In the genomic region with DNA sequence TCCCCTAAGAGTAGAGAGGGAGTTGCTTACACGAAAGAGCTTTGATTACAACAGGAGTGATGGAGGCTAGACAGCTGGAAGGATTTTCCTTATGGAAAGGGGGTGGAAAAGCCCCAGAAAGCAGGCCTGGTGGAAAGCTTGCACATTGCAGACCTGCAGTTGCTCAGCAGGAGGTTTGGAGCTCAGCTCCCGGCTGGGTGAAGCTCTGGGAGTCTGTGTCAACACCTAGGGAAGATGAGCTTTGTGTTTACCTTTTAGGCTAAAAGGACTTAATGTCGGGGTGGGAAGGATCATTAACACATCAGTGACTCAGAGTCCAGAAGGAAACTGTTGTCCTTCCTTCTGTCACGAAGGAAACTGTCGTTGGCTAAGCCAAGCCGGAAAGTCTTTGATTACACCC, we compare ENCODE assay signal across 15 cellular contexts. TPM values are rescaled to one million over a fixed set of nuclear protein-coding genes. Genes with fewer than 3 reads are reported as not detected.
DNase-seq lines count a peak whose midpoint lies in the region; ATAC-seq, FAIRE-seq and TF ChIP-seq lines count a peak whose summit lies in the region.
"Had no signal": no experiment of that assay in that cellular context is flagged by ENCODE, and none has a peak within 500 bp of the region (broad histone marks: within the 10 kb centered on the region; RNA-seq: fewer than 3 reads in every experiment).

No MANE protein-coding gene starts in this region.

- H3K4me1 ChIP-seq in H9 (ENCODE audit: insufficient read depth, low read length) (peaks cover 6% of the 10 kb centered on the region; the same call in 1 of the 2 replicates), stomach (peaks cover 5 to 15% (median 9%) of the 10 kb centered on the region in 4 donors)
- H3K4me1 ChIP-seq: parathyroid adenoma, upper lobe of right lung had no signal

- no peak overlapping the region for H3K9ac ChIP-seq in H9 (ENCODE audit: extremely low read depth, insufficient read length, low read length)
- H3K9ac ChIP-seq: parathyroid adenoma had no signal

- H3K27ac ChIP-seq in H9 (ENCODE audit: insufficient read length, low read depth, low read length) (no peak overlapping the region), stomach (no peak overlapping the region)
- no peak overlapping the region for H3K27ac ChIP-seq in CD4-positive, alpha-beta T cell (ENCODE audit: low read depth, low read length)
- H3K27ac ChIP-seq: HL-60, parathyroid adenoma, upper lobe of right lung had no signal

- H3K4me2 ChIP-seq in H9 (ENCODE audit: insufficient read depth, insufficient read length, low read length): no peak overlapping the region

- H3K27me3 ChIP-seq in H9 (ENCODE audit: insufficient read depth, low read length) (no peaks in the 10 kb centered on the region), stomach (no peaks in the 10 kb centered on the region)
- H3K27me3 ChIP-seq in CD4-positive, alpha-beta T cell (ENCODE audit: control insufficient read depth, insufficient read depth, low read length): no peaks in the 10 kb centered on the region
- H3K27me3 ChIP-seq: upper lobe of right lung had no signal

- no peaks in the 10 kb centered on the region for H3K79me2 ChIP-seq in H9 (ENCODE audit: insufficient read depth, low read length)
- H3K79me2 ChIP-seq: parathyroid adenoma had no signal

- no peak for TF ChIP-seq EP300 in stomach (IDR thresholded peaks at IDR 0.05)

- no peak overlapping the region for H3K18ac ChIP-seq in H9 (ENCODE audit: insufficient read length, low read depth, low read length)

- no peak overlapping the region for H2BK15ac ChIP-seq in H9 (ENCODE audit: low read depth, low read length)

- H3K9me3 Mint-ChIP-seq in H9 (no peaks in the 10 kb centered on the region), WTC11 (no peaks in the 10 kb centered on the region)
- H3K9me3 Mint-ChIP-seq in CD4-positive, alpha-beta T cell: no peaks in the 10 kb centered on the region
- H3K9me3 Mint-ChIP-seq: activated T-cell treated with anti-CD3 and anti-CD28 coated beads, Interleukin-2, amount 50 U/mL, for 24 hours had no signal

- H2AK5ac ChIP-seq in H9 (ENCODE audit: insufficient read length, low read length): no peak overlapping the region

- no peak overlapping the region for H3K23ac ChIP-seq in H9 (ENCODE audit: insufficient read length, low read depth, low read length)

- ATAC-seq in WTC11: peak; percentile 10
- no peak for ATAC-seq in CD4-positive, alpha-beta T cell (ENCODE audit: poor library complexity)
- ATAC-seq: upper lobe of right lung had no signal

- H3K27me3 Mint-ChIP-seq in H9 (ENCODE audit: low read depth) (peaks cover 1% of the 10 kb centered on the region; the same call in 1 of the 2 replicates), WTC11 (ENCODE audit: low read depth) (no peaks in the 10 kb centered on the region)
- no peaks in the 10 kb centered on the region for H3K27me3 Mint-ChIP-seq in CD4-positive, alpha-beta T cell

- in situ Hi-C loops in Caki2 (cut with HindIII; ENCODE audit: low pct_unique_long_range_greater_than_20kb, low sequenced_read_pairs): no loop called here

- H3K14ac ChIP-seq in H9 (ENCODE audit: insufficient read depth, low read length): no peak overlapping the region

- no peaks in the 10 kb centered on the region for H3K79me1 ChIP-seq in H9 (ENCODE audit: insufficient read depth, low read depth, low read length, poor library complexity, severe bottlenecking)

- POLR2A ChIA-PET in WTC11 (lab: Charles Lee): no interaction called here
- POLR2A ChIA-PET in CD4-positive, alpha-beta T cell (lab: Charles Lee): interaction anchor here (0.6 to 1.1 kb wide), 2 partner anchors 30 to 194 kb away, joined by 3 to 4 read pairs; no protein-coding TSS in a partner anchor

- H4K5ac ChIP-seq in H9 (ENCODE audit: insufficient read length, low read depth, low read length): no peak overlapping the region

- no peak for FAIRE-seq in GM19239 (lab: Jason Lieb, UNC)

- H2BK120ac ChIP-seq in H9 (ENCODE audit: low read depth, low read length, poor library complexity, severe bottlenecking): no peak overlapping the region

- H3K9me3 ChIP-seq in H9 (ENCODE audit: control insufficient read depth, low read depth, low read length) (no peaks in the 10 kb centered on the region), stomach (no peaks in the 10 kb centered on the region)
- no peaks in the 10 kb centered on the region for H3K9me3 ChIP-seq in CD4-positive, alpha-beta T cell (ENCODE audit: control insufficient read depth, low read length)
- H3K9me3 ChIP-seq: upper lobe of right lung had no signal

- H2AFZ ChIP-seq in H9 (ENCODE audit: low read length): no peak overlapping the region
- H2AFZ ChIP-seq: parathyroid adenoma had no signal

- H3K4me3 Mint-ChIP-seq in H9 (no peak overlapping the region), WTC11 (no peak overlapping the region)
- no peak overlapping the region for H3K4me3 Mint-ChIP-seq in CD4-positive, alpha-beta T cell
- H3K4me3 Mint-ChIP-seq: activated T-cell treated with anti-CD3 and anti-CD28 coated beads, Interleukin-2, amount 50 U/mL, for 24 hours had no signal

- DNase-seq in Caki2 (ENCODE audit: low read depth): peak; percentile 80
- peak; percentile 61 for DNase-seq in H9
- DNase-seq in WTC11 (ENCODE audit: low spot score): peak; percentile 39
- peak; percentile 66 for DNase-seq in kidney glomerular epithelial cell (lab: John Stamatoyannopoulos, UW)
- no peak for DNase-seq in stomach
- DNase-seq in erythroblast (lab: John Stamatoyannopoulos, UW): no peak
- DNase-seq in GM19239 (ENCODE audit: insufficient read length, low spot score): no peak
- no peak for DNase-seq in CD4-positive, alpha-beta T cell
- DNase-seq: activated CD4-positive, CD25-positive, alpha-beta regulatory T cell treated with anti-CD3 and anti-CD28 coated beads, Interleukin-2, amount 50 U/mL, for 72 hours; activated T-cell treated with anti-CD3 and anti-CD28 coated beads, Interleukin-2, amount 50 U/mL, for 24 hours; amniotic stem cell; Calu3; upper lobe of right lung had no signal

- CTCF ChIA-PET in WTC11 (lab: Charles Lee): interaction anchor here (0.6 to 6.6 kb wide), 12 partner anchors 10 to 168 kb away, joined by 3 to 114 read pairs (median 4); no protein-coding TSS in a partner anchor
- CTCF ChIA-PET in CD4-positive, alpha-beta T cell (lab: Charles Lee): interaction anchor here (0.6 to 1.2 kb wide), 2 partner anchors 58 to 1981 kb away, joined by 3 read pairs; no protein-coding TSS in a partner anchor

- no peak overlapping the region for H4K8ac ChIP-seq in H9 (replicated peaks; ENCODE audit: insufficient read length, low read depth, low read length)

- H3K23me2 ChIP-seq in H9 (ENCODE audit: insufficient read length, low read depth, low read length, poor library complexity, severe bottlenecking): no peaks in the 10 kb centered on the region

- no peak overlapping the region for H2BK5ac ChIP-seq in H9 (ENCODE audit: insufficient read length, low read length)

- no peak overlapping the region for H3K4ac ChIP-seq in H9 (ENCODE audit: low read depth, low read length)

- no peak overlapping the region for H3K4me3 ChIP-seq in stomach
- H3K4me3 ChIP-seq: upper lobe of right lung had no signal

- TF ChIP-seq POLR2A in stomach (IDR thresholded peaks at IDR 0.05): no peak
- no peak for TF ChIP-seq POLR2A in erythroblast (IDR thresholded peaks at IDR 0.05; ENCODE audit: low read length)

- no peaks in the 10 kb centered on the region for H3K36me3 ChIP-seq in stomach
- H3K36me3 ChIP-seq: upper lobe of right lung had no signal

- H3T11ph ChIP-seq in H9 (ENCODE audit: low read length): no peak overlapping the region

- TF ChIP-seq CTCF in H9 (conservative IDR thresholded peaks at IDR 0.05) (peak; percentile 45; the same call in 2 of the 3 replicates), WTC11 (IDR thresholded peaks at IDR 0.05) (no peak), stomach (IDR thresholded peaks at IDR 0.05) (no peak)
- TF ChIP-seq CTCF in CD4-positive, alpha-beta T cell (IDR thresholded peaks at IDR 0.05): no peak

- H3K4me1 Mint-ChIP-seq in H9: peaks cover 29 to 31% of the 10 kb centered on the region in 2 experiments
- H3K4me1 Mint-ChIP-seq in WTC11: peaks cover 29% of the 10 kb centered on the region
- peaks cover 15% of the 10 kb centered on the region for H3K4me1 Mint-ChIP-seq in CD4-positive, alpha-beta T cell (ENCODE audit: low read depth)

- no peaks in the 10 kb centered on the region for H4K20me1 ChIP-seq in H9 (ENCODE audit: control insufficient read depth, insufficient read depth, insufficient read length)

- H3K36me3 Mint-ChIP-seq in H9 (ENCODE audit: insufficient read depth in 1 of 3, low read depth in 3 of 3): no peaks in the 10 kb centered on the region
- H3K36me3 Mint-ChIP-seq in WTC11: no peaks in the 10 kb centered on the region
- peaks cover 13% of the 10 kb centered on the region for H3K36me3 Mint-ChIP-seq in CD4-positive, alpha-beta T cell (ENCODE audit: low read depth)

- H3K56ac ChIP-seq in H9 (ENCODE audit: insufficient read length, low read depth, low read length): no peak overlapping the region

- H2BK20ac ChIP-seq in H9 (ENCODE audit: low read depth, low read length, poor library complexity, severe bottlenecking): no peak overlapping the region

- WGBS in H9 (ENCODE audit: extremely low coverage, insufficient read length, low lambda C conversion rate): no CpG with 5 or more reads among the region's 6 CpGs
- WGBS in stomach, 5 donors: 40 to 59% (median 50%) methylated on average over 6 of the region's 6 CpGs

- H4K91ac ChIP-seq in H9 (ENCODE audit: insufficient read length, low read depth, low read length): no peak overlapping the region

- intact Hi-C loops in stomach (cut with DNase I; ENCODE audit: low total_unique reads): no loop called here
- intact Hi-C loops in CD4-positive, alpha-beta T cell (cut with DNase I, micrococcal nuclease): no loop called here

- H3K27ac Mint-ChIP-seq in H9 (peak overlapping the region; percentile 55 to 86 (median 83); a peak in 6 of 7 replicates), WTC11 (peak overlapping the region; percentile 73)
- H3K27ac Mint-ChIP-seq in CD4-positive, alpha-beta T cell: no peak overlapping the region
- H3K27ac Mint-ChIP-seq: activated T-cell treated with anti-CD3 and anti-CD28 coated beads, Interleukin-2, amount 50 U/mL, for 24 hours had no signal

- no peak overlapping the region for H2BK12ac ChIP-seq in H9 (ENCODE audit: insufficient read length, low read depth, low read length)

TF ChIP-seq in WTC11, 78 proteins besides CTCF, POLR2A, EP300 and RAD21 (continues in another document):
- TF ChIP-seq, protein P1, sequence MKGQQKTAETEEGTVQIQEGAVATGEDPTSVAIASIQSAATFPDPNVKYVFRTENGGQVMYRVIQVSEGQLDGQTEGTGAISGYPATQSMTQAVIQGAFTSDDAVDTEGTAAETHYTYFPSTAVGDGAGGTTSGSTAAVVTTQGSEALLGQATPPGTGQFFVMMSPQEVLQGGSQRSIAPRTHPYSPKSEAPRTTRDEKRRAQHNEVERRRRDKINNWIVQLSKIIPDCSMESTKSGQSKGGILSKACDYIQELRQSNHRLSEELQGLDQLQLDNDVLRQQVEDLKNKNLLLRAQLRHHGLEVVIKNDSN (CRISPR knock-in tag; IDR thresholded peaks at IDR 0.05): no peak
- TF ChIP-seq FOXK1 (CRISPR knock-in tag; IDR thresholded peaks at IDR 0.05) (no peak), SMAD3 (CRISPR knock-in tag; IDR thresholded peaks at IDR 0.05; ENCODE audit: borderline replicate concordance) (no peak)

RNA-seq across cellular contexts. Expression of a gene that starts 48.1 kb away (rescaled TPM):
- total RNA-seq in Caki2 (2014; rRNA removed; shearing (Covaris generic); ENCODE audit: low replicate concordance): 2.0 and 5.0 TPM in 2 replicates
- total RNA-seq in H9 (2021) (32.2 and 33.8 TPM in 2 replicates), WTC11 (2021) (64.5 to 72.8 TPM (median 65.4 TPM) in 3 replicates), stomach (10 to 100 TPM; 26.4 to 92.4 (median 50.7) TPM)
- polyA plus RNA-seq in stomach: 10 to 100 TPM; 11.8 to 25.0 (median 17.9) TPM
- total RNA-seq in CD4-positive, alpha-beta T cell: 10 to 100 TPM; 46.3 to 49.7 TPM

Comparison
In these comparisons a context has a peak if more than half of its experiments do, and no peak if none do; other contexts are left out.
1. DNase-seq: peak in Caki2 (single experiment), H9 (single experiment), WTC11 (single experiment) and kidney glomerular epithelial cell (single experiment); none in stomach (single experiment), erythroblast (0 of 2), GM19239 (single experiment) and CD4-positive, alpha-beta T cell (0 of 10).